ENCODE assay signal across 12 cellular contexts in genomic region chr11:132186699-132187098, GRCh38.
DNase-seq lines count a peak whose midpoint lies in the region; ATAC-seq and TF ChIP-seq lines count a peak whose summit lies in the region.
"Had no signal": no experiment of that assay in that cellular context is flagged by ENCODE, and none has a peak within 500 bp of the region (broad histone marks: within the 10 kb centered on the region; RNA-seq: fewer than 3 reads in every experiment).

No MANE protein-coding gene starts in this region.

- WGBS in smooth muscle cell (ENCODE audit: low lambda C conversion rate) = 69% methylated on average over 6 of the region's 6 CpGs

- no peak overlapping the region for H3K9ac ChIP-seq in OCI-LY3 (ENCODE audit: low read length)
- H3K9ac ChIP-seq in fibroblast of lung (ENCODE audit: insufficient read depth, low read length) = no peak overlapping the region
- H3K9ac ChIP-seq in smooth muscle cell (ENCODE audit: low read depth) = no peak overlapping the region

- peak; percentile 46 for TF ChIP-seq CTCF in OCI-LY3 (IDR thresholded peaks at IDR 0.05; ENCODE audit: low read depth, low read length)
- peak; percentile 13 for TF ChIP-seq CTCF in fibroblast of lung (conservative IDR thresholded peaks at IDR 0.05 in 1 of 2, IDR thresholded peaks at IDR 0.05 in 1 of 2; ENCODE audit: low read depth in 1 of 2, low read length in 2 of 2)
- peak; percentile 23 for TF ChIP-seq CTCF in smooth muscle cell (IDR thresholded peaks at IDR 0.05; ENCODE audit: borderline replicate concordance, insufficient read depth, poor library complexity, severe bottlenecking)

- H2AFZ ChIP-seq in OCI-LY3 (ENCODE audit: low read depth, low read length) (no peak overlapping the region), fibroblast of lung (ENCODE audit: low read length) (no peak overlapping the region), smooth muscle cell (ENCODE audit: low read depth) (no peak overlapping the region)

- H3K27me3 ChIP-seq in OCI-LY3 (ENCODE audit: low read depth, low read length) = no peaks in the 10 kb centered on the region
- no peaks in the 10 kb centered on the region for H3K27me3 ChIP-seq in fibroblast of lung (ENCODE audit: control insufficient read depth, insufficient read depth, low read length)
- H3K27me3 ChIP-seq in smooth muscle cell (ENCODE audit: low read depth) = no peaks in the 10 kb centered on the region
- H3K27me3 ChIP-seq: upper lobe of left lung had no signal

- H3K4me3 ChIP-seq in OCI-LY3 (ENCODE audit: low read length) (no peak overlapping the region), fibroblast of lung (replicated peaks in 1 of 4; ENCODE audit: control extremely low read depth in 1 of 4, insufficient read depth in 1 of 4, low read depth in 3 of 4, low read length in 4 of 4) (no peak overlapping the region), smooth muscle cell (no peak overlapping the region)
- H3K4me3 ChIP-seq: upper lobe of left lung had no signal

- H3K4me2 ChIP-seq in OCI-LY3 (ENCODE audit: low read length) = no peak overlapping the region
- H3K4me2 ChIP-seq in fibroblast of lung (ENCODE audit: extremely low read depth, insufficient read depth, low read length) = no peak overlapping the region
- no peak overlapping the region for H3K4me2 ChIP-seq in smooth muscle cell

- H3K4me1 ChIP-seq in OCI-LY3 (ENCODE audit: low read length) = no peaks in the 10 kb centered on the region
- H3K4me1 ChIP-seq in fibroblast of lung (ENCODE audit: control insufficient read depth, extremely low read depth, insufficient read depth, low read length) = no peaks in the 10 kb centered on the region
- H3K4me1 ChIP-seq in smooth muscle cell (ENCODE audit: low read depth) = no peaks in the 10 kb centered on the region
- H3K4me1 ChIP-seq: upper lobe of left lung had no signal

- H4K20me1 ChIP-seq in OCI-LY3 (ENCODE audit: insufficient read depth, low read length) (no peaks in the 10 kb centered on the region), fibroblast of lung (ENCODE audit: control insufficient read depth, extremely low read depth, insufficient read depth, low read length) (no peaks in the 10 kb centered on the region), smooth muscle cell (ENCODE audit: low read depth) (peaks cover 10% of the 10 kb centered on the region)

- DNase-seq in SHP77 (lab: John Stamatoyannopoulos, UW) (peak; percentile 0 to 5), SHP77 treated with DMSO at 0.1 percent for 48 hours (lab: John Stamatoyannopoulos, UW) (no peak), fibroblast of lung (ENCODE audit: low read depth in 2 of 2) (no peak), smooth muscle cell (lab: John Stamatoyannopoulos, UW; ENCODE audit: unreplicated experiment) (no peak), NOMO-1 treated with dmso at 0.1 percent for 144 hours (lab: John Stamatoyannopoulos, UW; ENCODE audit: unreplicated experiment) (no peak)
- no peak for DNase-seq in effector CD4-positive, alpha-beta T cell
- no peak for DNase-seq in stimulated activated naive CD8-positive, alpha-beta T cell treated with anti-CD3 and anti-CD28 coated beads, Interleukin-15, Interleukin-2, amounts not matched to agents 100 U/mL and 50 U/mL, for 24 hours
- DNase-seq: activated naive CD8-positive, alpha-beta T cell treated with anti-CD3 and anti-CD28 coated beads for 36 hours; DMS153; HCEC 1CT; upper lobe of left lung had no signal

- H3K9me3 ChIP-seq in OCI-LY3 (ENCODE audit: insufficient read depth, low read length) = no peaks in the 10 kb centered on the region
- H3K9me3 ChIP-seq in fibroblast of lung (ENCODE audit: control insufficient read depth, insufficient read depth, low read depth, low read length) = no peaks in the 10 kb centered on the region
- no peaks in the 10 kb centered on the region for H3K9me3 ChIP-seq in smooth muscle cell (replicated peaks; ENCODE audit: low read depth)
- H3K9me3 ChIP-seq: upper lobe of left lung had no signal

- H3F3A ChIP-seq in smooth muscle cell (ENCODE audit: low read depth) = no peaks in the 10 kb centered on the region

- no peaks in the 10 kb centered on the region for H3K36me3 ChIP-seq in OCI-LY3 (replicated peaks; ENCODE audit: low read depth, low read length)
- no peaks in the 10 kb centered on the region for H3K36me3 ChIP-seq in fibroblast of lung (ENCODE audit: control insufficient read depth, insufficient read depth, low read length)
- no peaks in the 10 kb centered on the region for H3K36me3 ChIP-seq in smooth muscle cell (ENCODE audit: low read depth)
- H3K36me3 ChIP-seq: upper lobe of left lung had no signal

- H3K27ac ChIP-seq in OCI-LY3 (ENCODE audit: low read length) = no peak overlapping the region
- no peak overlapping the region for H3K27ac ChIP-seq in fibroblast of lung (ENCODE audit: insufficient read depth, low read length)
- H3K27ac ChIP-seq in smooth muscle cell (ENCODE audit: low read depth) = no peak overlapping the region
- H3K27ac ChIP-seq: upper lobe of left lung had no signal

- H3K79me2 ChIP-seq in OCI-LY3 (ENCODE audit: low read length) = no peaks in the 10 kb centered on the region
- no peaks in the 10 kb centered on the region for H3K79me2 ChIP-seq in fibroblast of lung (ENCODE audit: control insufficient read depth, insufficient read depth, low read length)
- H3K79me2 ChIP-seq in smooth muscle cell (ENCODE audit: low read depth) = no peaks in the 10 kb centered on the region

- no peak for ATAC-seq in stimulated activated naive CD8-positive, alpha-beta T cell treated with anti-CD3 and anti-CD28 coated beads, Interleukin-15, Interleukin-2, amounts not matched to agents 100 U/mL and 50 U/mL, for 24 hours

Comparison
In these comparisons a context has a peak if more than half of its experiments do, and no peak if none do; other contexts are left out.
1. DNase-seq: peak in SHP77 (2 of 2); none in SHP77 treated with DMSO at 0.1 percent for 48 hours (single experiment), fibroblast of lung (0 of 2), smooth muscle cell (single experiment), NOMO-1 treated with dmso at 0.1 percent for 144 hours (single experiment), effector CD4-positive, alpha-beta T cell (single experiment) and stimulated activated naive CD8-positive, alpha-beta T cell treated with anti-CD3 and anti-CD28 coated beads, Interleukin-15, Interleukin-2, amounts not matched to agents 100 U/mL and 50 U/mL, for 24 hours (single experiment).
2. Peak in every context shown above with its lines, with median percentiles within 50 percentile points of each other: CTCF ChIP-seq.